ENCODE assay signal across 8 cellular contexts in genomic region chr1:153465728-153466625, GRCh38. TPM values are rescaled to one million over a fixed set of nuclear protein-coding genes. Genes with fewer than 3 reads are reported as not detected.
DNase-seq lines count a peak whose midpoint lies in the region; ATAC-seq and TF ChIP-seq lines count a peak whose summit lies in the region.

No MANE protein-coding gene starts in this region.

- H3K4me2 ChIP-seq in trophoblast cell (ENCODE audit: low read length), result no peak overlapping the region

- H3K9me3 ChIP-seq in NT2/D1 (ENCODE audit: insufficient read depth, low read length) (peaks cover 16% of the 10 kb centered on the region; the same call in 1 of the 2 replicates), trophoblast cell (ENCODE audit: insufficient read depth, low read depth, low read length) (peaks cover 4% of the 10 kb centered on the region), aorta (ENCODE audit: control insufficient read depth, low read length) (no peaks in the 10 kb centered on the region)

- H3K4me1 Mint-ChIP-seq in activated T-cell treated with anti-CD3 and anti-CD28 coated beads, Interleukin-2, amount 50 U/mL, for 24 hours (ENCODE audit: low read depth), result peaks cover 4% of the 10 kb centered on the region

- no peaks in the 10 kb centered on the region for H3K36me3 Mint-ChIP-seq in activated T-cell treated with anti-CD3 and anti-CD28 coated beads, Interleukin-2, amount 50 U/mL, for 24 hours (ENCODE audit: low read depth)

- H3K27me3 ChIP-seq in NT2/D1 (ENCODE audit: insufficient read depth, insufficient read length) (no peaks in the 10 kb centered on the region), foreskin keratinocyte (peaks cover 48% of the 10 kb centered on the region), trophoblast cell (ENCODE audit: insufficient read depth, low read length) (no peaks in the 10 kb centered on the region), aorta (ENCODE audit: control insufficient read depth in 1 of 2, insufficient read depth in 2 of 2, low read length in 1 of 2) (no peaks in the 10 kb centered on the region)

- H3K27ac ChIP-seq in foreskin keratinocyte, result no peak overlapping the region
- H3K27ac ChIP-seq in trophoblast cell (ENCODE audit: low read depth, low read length), result no peak overlapping the region
- no peak overlapping the region for H3K27ac ChIP-seq in aorta (ENCODE audit: low read depth in 1 of 2, low read length in 2 of 2)

- no peak overlapping the region for H2AK5ac ChIP-seq in trophoblast cell (ENCODE audit: low read length)

- peak; percentile 86 for TF ChIP-seq CTCF in foreskin keratinocyte (conservative IDR thresholded peaks at IDR 0.05)

- no peaks in the 10 kb centered on the region for H3K79me2 ChIP-seq in trophoblast cell (ENCODE audit: control insufficient read depth, insufficient read depth, low read length, poor library complexity)

- no peak overlapping the region for H4K91ac ChIP-seq in trophoblast cell (ENCODE audit: low read depth, low read length)

- intact Hi-C loops in aorta (cut with DNase I), result loop anchor here (2.0 to 10.0 kb wide), 2 partner anchors 29 to 111 kb away; partner anchors contain the start of gene S100A9 (in 1 of the 2)

- H4K12ac ChIP-seq in trophoblast cell (ENCODE audit: low read depth, low read length), result no peak overlapping the region

- ATAC-seq in foreskin keratinocyte (peak; percentile 46), aorta (ENCODE audit: low FRiP score) (peak; percentile 82)

- H3K27ac Mint-ChIP-seq in activated T-cell treated with anti-CD3 and anti-CD28 coated beads, Interleukin-2, amount 50 U/mL, for 24 hours, result no peak overlapping the region

- no peaks in the 10 kb centered on the region for H3K36me3 ChIP-seq in NT2/D1 (ENCODE audit: insufficient read depth, insufficient read length, low read length)
- no peaks in the 10 kb centered on the region for H3K36me3 ChIP-seq in trophoblast cell (ENCODE audit: control insufficient read depth in 1 of 2, insufficient read depth in 2 of 2, low read length in 2 of 2)
- H3K36me3 ChIP-seq in aorta (ENCODE audit: control insufficient read depth in 1 of 2, insufficient read depth in 2 of 2, low read length in 1 of 2), result no peaks in the 10 kb centered on the region

- peaks cover 2% of the 10 kb centered on the region for H3K79me1 ChIP-seq in trophoblast cell (ENCODE audit: low read length)

- H3K9ac ChIP-seq in NT2/D1 (ENCODE audit: insufficient read length, low read depth) (no peak overlapping the region), trophoblast cell (ENCODE audit: low read length) (no peak overlapping the region)

- H3K27me3 Mint-ChIP-seq in activated T-cell treated with anti-CD3 and anti-CD28 coated beads, Interleukin-2, amount 50 U/mL, for 24 hours, result peaks cover 48% of the 10 kb centered on the region

- no peak overlapping the region for H3K23ac ChIP-seq in trophoblast cell (ENCODE audit: low read length)

- no peak overlapping the region for H2BK12ac ChIP-seq in trophoblast cell (ENCODE audit: low read length)

- H2BK120ac ChIP-seq in trophoblast cell (ENCODE audit: insufficient read depth, low read length, poor library complexity), result no peak overlapping the region

- H3K18ac ChIP-seq in trophoblast cell (ENCODE audit: low read length), result no peak overlapping the region

- peaks cover 5% of the 10 kb centered on the region for H3K4me1 ChIP-seq in NT2/D1 (ENCODE audit: insufficient read depth, insufficient read length)
- H3K4me1 ChIP-seq in foreskin keratinocyte, result no peaks in the 10 kb centered on the region
- H3K4me1 ChIP-seq in trophoblast cell (ENCODE audit: control insufficient read depth in 1 of 2, insufficient read depth in 2 of 2, low read length in 2 of 2), result peaks cover 0 to 3% of the 10 kb centered on the region in 2 experiments
- H3K4me1 ChIP-seq in aorta (ENCODE audit: control insufficient read depth in 1 of 2, insufficient read depth in 2 of 2, low read length in 2 of 2), result no peaks in the 10 kb centered on the region

- DNase-seq in DMS 273 (lab: John Stamatoyannopoulos, UW; ENCODE audit: unreplicated experiment), result peak; percentile 70
- no peak for DNase-seq in DMS 273 treated with DMSO at 0.1 percent for 48 hours (lab: John Stamatoyannopoulos, UW)
- DNase-seq in NT2/D1 (ENCODE audit: low read depth, low spot score), result peak; percentile 87
- DNase-seq in activated T-cell treated with anti-CD3 and anti-CD28 coated beads, Interleukin-2, amount 50 U/mL, for 24 hours, result peak; percentile 78
- no peak for DNase-seq in foreskin keratinocyte
- peak; percentile 57 to 77 for DNase-seq in trophoblast cell
- peak; percentile 70 to 90 for DNase-seq in aorta
- no peak for DNase-seq in NCI-H1105 treated with DMSO at 0.1 percent for 48 hours (lab: John Stamatoyannopoulos, UW)

- no peak overlapping the region for H2BK5ac ChIP-seq in trophoblast cell (ENCODE audit: low read depth, low read length, poor library complexity)

- H3K4me3 Mint-ChIP-seq in activated T-cell treated with anti-CD3 and anti-CD28 coated beads, Interleukin-2, amount 50 U/mL, for 24 hours, result no peak overlapping the region

- H3K4me3 ChIP-seq in NT2/D1 (ENCODE audit: insufficient read length, low read depth), result no peak overlapping the region
- H3K4me3 ChIP-seq in trophoblast cell (ENCODE audit: low read depth, low read length), result no peak overlapping the region
- no peak overlapping the region for H3K4me3 ChIP-seq in aorta (ENCODE audit: low read length in 2 of 2)

- H3K4ac ChIP-seq in trophoblast cell (ENCODE audit: low read depth, low read length), result no peak overlapping the region

- no peak overlapping the region for H3K14ac ChIP-seq in trophoblast cell (ENCODE audit: low read length)

- WGBS in trophoblast cell (ENCODE audit: extremely low coverage, insufficient coverage, insufficient read length), result 100% methylated on average over 1 of the region's 22 CpGs
- WGBS in aorta, 2 donors, result 36 to 38% methylated on average over 22 of the region's 22 CpGs

- H2AFZ ChIP-seq in trophoblast cell (ENCODE audit: insufficient read depth, low read length, poor library complexity), result no peak overlapping the region

- peaks cover 4% of the 10 kb centered on the region for H3K9me3 Mint-ChIP-seq in activated T-cell treated with anti-CD3 and anti-CD28 coated beads, Interleukin-2, amount 50 U/mL, for 24 hours

- H4K8ac ChIP-seq in trophoblast cell (ENCODE audit: low read depth, low read length), result no peak overlapping the region

RNA-seq across cellular contexts. Expression of gene S100A7, which starts 5.5 kb away (rescaled TPM):
- 0.37 TPM in 1 of 2 replicates, not detected in the other for total RNA-seq in foreskin keratinocyte
- polyA plus RNA-seq in foreskin keratinocyte, result 0.59 TPM in 1 of 2 replicates, not detected in the other
- polyA plus RNA-seq in trophoblast cell (2013), result 9.1 and 9.5 TPM in 2 replicates
- not detected for total RNA-seq in aorta
- polyA plus RNA-seq in aorta, result not detected

RNA-seq across cellular contexts. Expression of gene S100A7A, which starts 49.7 kb away (rescaled TPM):
- not detected in 2 replicates for total RNA-seq in foreskin keratinocyte
- not detected in 2 replicates for polyA plus RNA-seq in foreskin keratinocyte
- not detected in 2 replicates for polyA plus RNA-seq in trophoblast cell (2013)
- not detected for total RNA-seq in aorta
- not detected for polyA plus RNA-seq in aorta

Comparison
In these comparisons a context has a peak if more than half of its experiments do, and no peak if none do; other contexts are left out.
1. DNase-seq: peak in DMS 273 (single experiment), NT2/D1 (single experiment), activated T-cell treated with anti-CD3 and anti-CD28 coated beads, Interleukin-2, amount 50 U/mL, for 24 hours (single experiment), trophoblast cell (2 of 2) and aorta (2 of 2); none in DMS 273 treated with DMSO at 0.1 percent for 48 hours (single experiment), foreskin keratinocyte (0 of 2) and NCI-H1105 treated with DMSO at 0.1 percent for 48 hours (single experiment).